8 cellular contexts compared by ENCODE assay signal in the genomic region with DNA sequence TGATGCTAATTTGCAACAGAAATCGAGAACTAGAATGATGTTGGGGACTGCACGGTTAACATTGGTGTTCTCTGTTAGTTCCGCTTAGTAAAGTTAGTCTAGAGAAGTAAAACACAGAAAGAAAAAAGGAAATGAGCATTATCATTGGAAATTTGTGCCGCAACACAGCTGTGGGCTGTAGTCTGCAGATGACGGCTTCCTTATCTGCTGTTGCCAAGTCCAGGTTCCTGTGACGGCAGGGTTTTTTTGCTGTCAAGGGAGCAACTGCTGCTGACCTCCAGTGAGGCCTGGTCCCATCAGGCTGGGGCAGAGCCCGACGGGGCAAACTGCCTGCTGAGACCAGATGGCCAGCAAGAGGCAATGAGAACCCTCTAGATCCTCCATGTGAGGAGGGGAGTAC. TPM values are rescaled to one million over a fixed set of nuclear protein-coding genes. Genes with fewer than 3 reads are reported as not detected.
A peak's percentile ranks its signal among the peaks of the same experiment; 100 is the strongest.
DNase-seq lines count a peak whose midpoint lies in the region; ATAC-seq, FAIRE-seq and TF ChIP-seq lines count a peak whose summit lies in the region.

No MANE protein-coding gene starts in this region.

- H3K36me3 Mint-ChIP-seq in mesothelial cell of epicardium = peaks cover 49% of the 10 kb centered on the region

- H3K4me1 Mint-ChIP-seq in mesothelial cell of epicardium = peaks cover 48% of the 10 kb centered on the region

- ATAC-seq in GM18907 (IDR thresholded peaks at IDR 0.05; ENCODE audit: unreplicated experiment) (peak; percentile 68), HG02678 (IDR thresholded peaks at IDR 0.05; ENCODE audit: unreplicated experiment) (peak; percentile 87)

- no peak for FAIRE-seq in urothelium cell line (lab: Jason Lieb, UNC)

- H3K27ac Mint-ChIP-seq in mesothelial cell of epicardium = no peak overlapping the region

- DNase-seq in NOMO-1 treated with DMSO at 0.1 percent for 48 hours (lab: John Stamatoyannopoulos, UW; ENCODE audit: unreplicated experiment) = peak; percentile 92
- peak; percentile 20 for DNase-seq in mucosa of gallbladder (ENCODE audit: low spot score)
- DNase-seq in SHP77 treated with DMSO at 0.1 percent for 48 hours (lab: John Stamatoyannopoulos, UW) = no peak
- DNase-seq in urothelium cell line (ENCODE audit: low spot score) = no peak
- no peak for DNase-seq in mesothelial cell of epicardium (ENCODE audit: low spot score in 2 of 2, unreplicated experiment in 2 of 2)
- no peak for DNase-seq in DMS 273 (lab: John Stamatoyannopoulos, UW; ENCODE audit: unreplicated experiment)

- no peaks in the 10 kb centered on the region for H3K27me3 Mint-ChIP-seq in mesothelial cell of epicardium (ENCODE audit: low read depth)

- no peak for TF ChIP-seq CTCF in mesothelial cell of epicardium (IDR thresholded peaks at IDR 0.05; ENCODE audit: unreplicated experiment)

- no peak overlapping the region for H3K4me3 Mint-ChIP-seq in mesothelial cell of epicardium

- peaks cover 8% of the 10 kb centered on the region for H3K9me3 Mint-ChIP-seq in mesothelial cell of epicardium

RNA-seq across cellular contexts. Expression of gene PHEX, which starts 38.9 kb away (rescaled TPM):
- total RNA-seq in mucosa of gallbladder (1.1 TPM), mesothelial cell of epicardium (0.70 to 1.2 TPM (median 0.96 TPM) in 3 replicates)

RNA-seq across cellular contexts. Expression of gene SMS, which starts 52.8 kb away (rescaled TPM):
- total RNA-seq in mucosa of gallbladder (67.0 TPM), mesothelial cell of epicardium (172 to 176 TPM (median 174 TPM) in 3 replicates)

Comparison
In these comparisons a context has a peak if more than half of its experiments do, and no peak if none do; other contexts are left out.
1. DNase-seq: peak in NOMO-1 treated with DMSO at 0.1 percent for 48 hours (single experiment) and mucosa of gallbladder (single experiment); none in SHP77 treated with DMSO at 0.1 percent for 48 hours (single experiment), urothelium cell line (single experiment), mesothelial cell of epicardium (0 of 2) and DMS 273 (single experiment).